In the genomic region with DNA sequence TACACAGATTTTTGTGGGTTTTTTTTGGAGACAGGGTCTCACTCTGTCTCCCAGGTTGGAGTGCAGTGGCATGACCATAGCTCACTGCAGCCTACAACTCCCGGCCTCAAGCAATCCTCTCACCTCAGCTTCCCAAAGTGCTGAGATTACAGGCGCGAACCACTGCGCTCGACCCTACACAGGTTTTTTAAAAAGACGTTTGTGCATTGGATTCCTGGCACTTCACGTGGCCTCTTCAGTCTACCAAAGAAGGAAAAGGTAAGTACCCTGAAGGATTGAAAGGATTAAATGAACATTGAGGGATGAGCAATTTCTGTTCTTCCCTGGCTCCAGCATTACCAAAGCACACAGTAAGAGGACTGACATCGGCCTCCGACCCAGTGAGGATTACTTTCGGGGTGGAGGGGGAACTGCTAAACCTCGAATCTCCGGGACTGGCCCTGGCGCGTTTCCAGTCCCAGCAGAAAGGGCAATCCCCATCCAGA, we compare ENCODE assay signal across 7 cellular contexts. TPM values are rescaled to one million over a fixed set of nuclear protein-coding genes. Genes with fewer than 3 reads are reported as not detected.
DNase-seq lines count a peak whose midpoint lies in the region; ATAC-seq, FAIRE-seq and TF ChIP-seq lines count a peak whose summit lies in the region.

No MANE protein-coding gene starts in this region.

- no peaks in the 10 kb centered on the region for H3K9me3 Mint-ChIP-seq in activated CD4-positive, alpha-beta memory T cell treated with anti-CD3 and anti-CD28 coated beads, Interleukin-2, amount 10 ng/mL, durations not matched to agents 7 days and 5 days

- H3K4me1 Mint-ChIP-seq in activated CD4-positive, alpha-beta memory T cell treated with anti-CD3 and anti-CD28 coated beads, Interleukin-2, amount 10 ng/mL, durations not matched to agents 7 days and 5 days, result peaks cover 44% of the 10 kb centered on the region

- CTCF ChIA-PET in HCT116 (lab: Charles Lee), result interaction anchor here (0.6 to 1.4 kb wide), 3 partner anchors 16 to 137 kb away, joined by 3 to 6 read pairs (median 4); a partner anchor contains a TSS
- CTCF ChIA-PET in activated CD4-positive, alpha-beta memory T cell treated with anti-CD3 and anti-CD28 coated beads, Interleukin-2, amount 10 ng/mL, durations not matched to agents 7 days and 5 days (lab: Charles Lee), result interaction anchor here (0.6 to 0.7 kb wide), 2 partner anchors 25 to 434 kb away, joined by 3 read pairs; a partner anchor contains a TSS

- BruUV-seq in HCT116 (replicated peaks; lab: Mats Ljungman, UMichigan), result TSS peak; percentile 88

- H2AFZ ChIP-seq in HCT116 (ENCODE audit: low read depth, low read length, poor library complexity, severe bottlenecking), result peak overlapping the region; percentile 3

- no peak for TF ChIP-seq RAD21 in HCT116 (IDR thresholded peaks at IDR 0.05; ENCODE audit: low read depth)

- DNase-seq in HCT116 (ENCODE audit: low read depth, low spot score) (no peak), COLO829 (ENCODE audit: low spot score) (no peak), GM19239 (ENCODE audit: insufficient read length, low spot score) (no peak)
- peak; percentile 23 for DNase-seq in activated CD4-positive, alpha-beta memory T cell treated with anti-CD3 and anti-CD28 coated beads, Interleukin-2, amount 10 ng/mL, durations not matched to agents 7 days and 5 days
- peak; percentile 16 for DNase-seq in stimulated activated naive CD8-positive, alpha-beta T cell treated with anti-CD3 and anti-CD28 coated beads, Interleukin-15, Interleukin-2, amounts not matched to agents 100 U/mL and 50 U/mL, for 24 hours

- H3K27ac ChIP-seq in HCT116 (ENCODE audit: low read depth, low read length), result peak overlapping the region; percentile 20

- intact Hi-C loops in HCT116 (cut with micrococcal nuclease), result no loop called here

- H3K9me3 ChIP-seq in HCT116 (ENCODE audit: control insufficient read depth in 1 of 2, insufficient read depth in 1 of 2, low read depth in 1 of 2, low read length in 2 of 2), result no peaks in the 10 kb centered on the region

- RAD21 ChIA-PET in HCT116 (lab: Charles Lee; ENCODE audit: low non-redundant PET in 1 of 2, low total read pairs in 2 of 2, uncharacterized antibody in 2 of 2, unreplicated experiment in 2 of 2), result no interaction called here

- peaks cover 0 to 16% of the 10 kb centered on the region in 2 experiments; a peak in 1 of 4 replicates for H3K36me3 ChIP-seq in HCT116 (ENCODE audit: control insufficient read depth in 1 of 2, insufficient read depth in 2 of 2, low read length in 2 of 2)

- no peaks in the 10 kb centered on the region for H3K27me3 Mint-ChIP-seq in activated CD4-positive, alpha-beta memory T cell treated with anti-CD3 and anti-CD28 coated beads, Interleukin-2, amount 10 ng/mL, durations not matched to agents 7 days and 5 days

- H4K20me1 ChIP-seq in HCT116 (ENCODE audit: insufficient read depth), result peaks cover 34% of the 10 kb centered on the region

- peaks cover 18 to 32% of the 10 kb centered on the region in 2 experiments; a peak in 3 of 4 replicates for H3K4me1 ChIP-seq in HCT116 (ENCODE audit: control insufficient read depth in 1 of 2, insufficient read depth in 2 of 2, low read length in 2 of 2)

- H3K4me3 Mint-ChIP-seq in activated CD4-positive, alpha-beta memory T cell treated with anti-CD3 and anti-CD28 coated beads, Interleukin-2, amount 10 ng/mL, durations not matched to agents 7 days and 5 days, result peak overlapping the region; percentile 89

- H3K4me3 ChIP-seq in HCT116 (replicated peaks in 1 of 2; ENCODE audit: low read depth in 1 of 2, low read length in 2 of 2) (peak overlapping the region; percentile 45 to 79), iPS-11a (ENCODE audit: low read depth, low read length) (peak overlapping the region; percentile 22)

- peaks cover 38% of the 10 kb centered on the region for H3K36me3 Mint-ChIP-seq in activated CD4-positive, alpha-beta memory T cell treated with anti-CD3 and anti-CD28 coated beads, Interleukin-2, amount 10 ng/mL, durations not matched to agents 7 days and 5 days (ENCODE audit: low read depth)

- ATAC-seq in HCT116 (no peak), HG02763 (IDR thresholded peaks at IDR 0.05; ENCODE audit: unreplicated experiment) (no peak)
- ATAC-seq in stimulated activated naive CD8-positive, alpha-beta T cell treated with anti-CD3 and anti-CD28 coated beads, Interleukin-15, Interleukin-2, amounts not matched to agents 100 U/mL and 50 U/mL, for 24 hours, result no peak

- no peaks in the 10 kb centered on the region for H3K9me2 ChIP-seq in HCT116 (ENCODE audit: insufficient read depth)

- H3K4me2 ChIP-seq in HCT116 (ENCODE audit: low read length), result peak overlapping the region; percentile 93

- TF ChIP-seq POLR2A in HCT116 (IDR thresholded peaks at IDR 0.05; ENCODE audit: borderline replicate concordance, extremely low read depth, insufficient read depth, insufficient read length), result peak; percentile 3

- H3K27ac Mint-ChIP-seq in activated CD4-positive, alpha-beta memory T cell treated with anti-CD3 and anti-CD28 coated beads, Interleukin-2, amount 10 ng/mL, durations not matched to agents 7 days and 5 days, result peak overlapping the region; percentile 76

- H3K9ac ChIP-seq in HCT116 (ENCODE audit: low read length), result peak overlapping the region; percentile 84

- no peaks in the 10 kb centered on the region for H3K27me3 ChIP-seq in HCT116 (ENCODE audit: insufficient read depth, low read length)

- no peak for FAIRE-seq in GM19239 (lab: Jason Lieb, UNC)

- no peak for TF ChIP-seq CTCF in HCT116 (IDR thresholded peaks at IDR 0.05 in 2 of 3, conservative IDR thresholded peaks at IDR 0.05 in 1 of 3; ENCODE audit: borderline replicate concordance in 1 of 3, insufficient read depth in 1 of 3, low read depth in 2 of 3, low read length in 2 of 3)

- POLR2A ChIA-PET in HCT116 (lab: Charles Lee), result interaction anchor here (0.8 to 1.3 kb wide), 6 partner anchors 11 to 150 kb away, joined by 3 to 6 read pairs (median 3); a partner anchor contains a TSS
- POLR2A ChIA-PET in activated CD4-positive, alpha-beta memory T cell treated with anti-CD3 and anti-CD28 coated beads, Interleukin-2, amount 10 ng/mL, durations not matched to agents 7 days and 5 days (lab: Charles Lee), result interaction anchor here (0.7 to 2.6 kb wide), 18 partner anchors 11 to 932 kb away, joined by 3 to 11 read pairs (median 4); a partner anchor contains a TSS

- H3K79me2 ChIP-seq in HCT116 (ENCODE audit: insufficient read depth, low read length), result peaks cover 45% of the 10 kb centered on the region

TF ChIP-seq in HCT116, 20 proteins besides CTCF, POLR2A, EP300 and RAD21:
- TF ChIP-seq, protein P1, sequence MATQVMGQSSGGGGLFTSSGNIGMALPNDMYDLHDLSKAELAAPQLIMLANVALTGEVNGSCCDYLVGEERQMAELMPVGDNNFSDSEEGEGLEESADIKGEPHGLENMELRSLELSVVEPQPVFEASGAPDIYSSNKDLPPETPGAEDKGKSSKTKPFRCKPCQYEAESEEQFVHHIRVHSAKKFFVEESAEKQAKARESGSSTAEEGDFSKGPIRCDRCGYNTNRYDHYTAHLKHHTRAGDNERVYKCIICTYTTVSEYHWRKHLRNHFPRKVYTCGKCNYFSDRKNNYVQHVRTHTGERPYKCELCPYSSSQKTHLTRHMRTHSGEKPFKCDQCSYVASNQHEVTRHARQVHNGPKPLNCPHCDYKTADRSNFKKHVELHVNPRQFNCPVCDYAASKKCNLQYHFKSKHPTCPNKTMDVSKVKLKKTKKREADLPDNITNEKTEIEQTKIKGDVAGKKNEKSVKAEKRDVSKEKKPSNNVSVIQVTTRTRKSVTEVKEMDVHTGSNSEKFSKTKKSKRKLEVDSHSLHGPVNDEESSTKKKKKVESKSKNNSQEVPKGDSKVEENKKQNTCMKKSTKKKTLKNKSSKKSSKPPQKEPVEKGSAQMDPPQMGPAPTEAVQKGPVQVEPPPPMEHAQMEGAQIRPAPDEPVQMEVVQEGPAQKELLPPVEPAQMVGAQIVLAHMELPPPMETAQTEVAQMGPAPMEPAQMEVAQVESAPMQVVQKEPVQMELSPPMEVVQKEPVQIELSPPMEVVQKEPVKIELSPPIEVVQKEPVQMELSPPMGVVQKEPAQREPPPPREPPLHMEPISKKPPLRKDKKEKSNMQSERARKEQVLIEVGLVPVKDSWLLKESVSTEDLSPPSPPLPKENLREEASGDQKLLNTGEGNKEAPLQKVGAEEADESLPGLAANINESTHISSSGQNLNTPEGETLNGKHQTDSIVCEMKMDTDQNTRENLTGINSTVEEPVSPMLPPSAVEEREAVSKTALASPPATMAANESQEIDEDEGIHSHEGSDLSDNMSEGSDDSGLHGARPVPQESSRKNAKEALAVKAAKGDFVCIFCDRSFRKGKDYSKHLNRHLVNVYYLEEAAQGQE (IDR thresholded peaks at IDR 0.05; ENCODE audit: low read depth), result no peak
- TF ChIP-seq ELF1 (IDR thresholded peaks at IDR 0.05; ENCODE audit: borderline replicate concordance, low read depth) (no peak), YY1 (IDR thresholded peaks at IDR 0.05; ENCODE audit: extremely low read depth, insufficient replicate concordance, low read depth, low read length) (no peak), EGR1 (IDR thresholded peaks at IDR 0.05; ENCODE audit: low read depth) (no peak), ZFX (IDR thresholded peaks at IDR 0.05) (no peak), ZNF274 (IDR thresholded peaks at IDR 0.05; ENCODE audit: low read depth, low read length) (no peak), FOSL1 (IDR thresholded peaks at IDR 0.05; ENCODE audit: low read depth) (no peak), CBX3 (IDR thresholded peaks at IDR 0.05; ENCODE audit: low read depth) (no peak), EZH2phosphoT487 (IDR thresholded peaks at IDR 0.05; ENCODE audit: borderline replicate concordance) (no peak)

RNA-seq across cellular contexts. Expression of a gene that starts 0.6 kb away (rescaled TPM):
- 200 TPM for total RNA-seq in HCT116 (2021; ENCODE audit: unreplicated experiment)
- 67.0 and 89.6 TPM in 2 replicates for polyA plus RNA-seq in HCT116 (2012)
- 100 to 1,000 TPM; 277 to 279 TPM for total RNA-seq in activated CD4-positive, alpha-beta memory T cell treated with anti-CD3 and anti-CD28 coated beads, Interleukin-2, amount 10 ng/mL, durations not matched to agents 7 days and 5 days

RNA-seq across cellular contexts. Expression of a gene that starts 24.9 kb away (rescaled TPM):
- total RNA-seq in HCT116 (2021; ENCODE audit: unreplicated experiment), result 127 TPM
- polyA plus RNA-seq in HCT116 (2012), result 140 and 170 TPM in 2 replicates
- 10 to 100 TPM; 57.9 to 58.9 TPM for total RNA-seq in activated CD4-positive, alpha-beta memory T cell treated with anti-CD3 and anti-CD28 coated beads, Interleukin-2, amount 10 ng/mL, durations not matched to agents 7 days and 5 days

Comparison
In these comparisons a context has a peak if more than half of its experiments do, and no peak if none do; other contexts are left out.
1. DNase-seq: peak in activated CD4-positive, alpha-beta memory T cell treated with anti-CD3 and anti-CD28 coated beads, Interleukin-2, amount 10 ng/mL, durations not matched to agents 7 days and 5 days (single experiment) and stimulated activated naive CD8-positive, alpha-beta T cell treated with anti-CD3 and anti-CD28 coated beads, Interleukin-15, Interleukin-2, amounts not matched to agents 100 U/mL and 50 U/mL, for 24 hours (single experiment); none in HCT116 (single experiment), COLO829 (single experiment) and GM19239 (single experiment).